ENCODE assay signal across 1 cellular context in genomic region chr9:127396808-127397721, GRCh38.
TF ChIP-seq lines count a peak whose summit lies in the region.

TSS of gene SLC2A8 (plus strand) at chr9:127397169. CDS start at chr9:127397231, 62 bp downstream.

TF ChIP-seq in liver, 16 proteins besides CTCF, POLR2A, EP300 and RAD21 (continued from another document):
- TF ChIP-seq HNF4A (conservative IDR thresholded peaks at IDR 0.05): peak; percentile 86 to 89
- no peak for TF ChIP-seq ATF3 (IDR thresholded peaks at IDR 0.05)
- peak in 1 of 2 donors; percentile 32 for TF ChIP-seq RXRA (IDR thresholded peaks at IDR 0.05)
- no peak for TF ChIP-seq FOXA1 (IDR thresholded peaks at IDR 0.05)
